7 cellular contexts compared by ENCODE assay signal in genomic region chr15:48126667-48127355, GRCh38. TPM values are rescaled to one million over a fixed set of nuclear protein-coding genes. Genes with fewer than 3 reads are reported as not detected.
"Had no signal": no experiment of that assay in that cellular context is flagged by ENCODE, and none has a peak within 500 bp of the region (broad histone marks: within the 10 kb centered on the region; RNA-seq: fewer than 3 reads in every experiment).

No MANE protein-coding gene starts in this region.

- H3K4me3 ChIP-seq: GM23338 had no signal

- FAIRE-seq: H1, H54, HTR-8/SVneo had no signal

- H2AFZ ChIP-seq: GM23338 had no signal

- DNase-seq: H9, HCEC 1CT had no signal

- ATAC-seq: GM23338 had no signal

- H3K4me2 ChIP-seq: GM23338 had no signal

RNA-seq across cellular contexts. Expression of gene SLC24A5, which starts 6.0 kb away (rescaled TPM):
- total RNA-seq: GM23338, H1, H9, HT-29 had no signal
